10 cellular contexts compared by ENCODE assay signal in genomic region chr9:16100596-16101091, GRCh38.
DNase-seq lines count a peak whose midpoint lies in the region; ATAC-seq and TF ChIP-seq lines count a peak whose summit lies in the region.
"Had no signal": no experiment of that assay in that cellular context is flagged by ENCODE, and none has a peak within 500 bp of the region (broad histone marks: within the 10 kb centered on the region; RNA-seq: fewer than 3 reads in every experiment).

No MANE protein-coding gene starts in this region.

- no peak overlapping the region for H3K27ac Mint-ChIP-seq in endodermal cell

- no peaks in the 10 kb centered on the region for H3K36me3 Mint-ChIP-seq in endodermal cell (ENCODE audit: low read depth)

- TF ChIP-seq CTCF in endodermal cell (conservative IDR thresholded peaks at IDR 0.05) = no peak

- no peaks in the 10 kb centered on the region for H3K9me3 Mint-ChIP-seq in endodermal cell

- no peak overlapping the region for H3K9ac ChIP-seq in endodermal cell (ENCODE audit: extremely low read depth, low read length, poor library complexity, severe bottlenecking)

- no peaks in the 10 kb centered on the region for H3K9me3 ChIP-seq in endodermal cell (ENCODE audit: control insufficient read depth, low read length)
- H3K9me3 ChIP-seq: SJSA1 had no signal

- ATAC-seq in GM19455 (IDR thresholded peaks at IDR 0.05; ENCODE audit: unreplicated experiment) (no peak), GM19463 (IDR thresholded peaks at IDR 0.05; ENCODE audit: unreplicated experiment) (no peak)

- no peak overlapping the region for H3K4me3 Mint-ChIP-seq in endodermal cell

- no peak overlapping the region for H3K4me3 ChIP-seq in H7 (ENCODE audit: insufficient read depth, low read depth, low read length)
- no peak overlapping the region for H3K4me3 ChIP-seq in endodermal cell (ENCODE audit: low read length)
- H3K4me3 ChIP-seq: breast epithelium, SJSA1 had no signal

- H3K27ac ChIP-seq in endodermal cell (ENCODE audit: low read depth, low read length) (peak overlapping the region; percentile 83), layer of hippocampus (ENCODE audit: low read depth, low read length) (peak overlapping the region; percentile 41)
- H3K27ac ChIP-seq: SJSA1 had no signal

- no peaks in the 10 kb centered on the region for H3K27me3 Mint-ChIP-seq in endodermal cell (ENCODE audit: insufficient read depth)

- H3K4me1 ChIP-seq in endodermal cell (ENCODE audit: control insufficient read depth, insufficient read depth, low read length) = peaks cover 30% of the 10 kb centered on the region
- H3K4me1 ChIP-seq: breast epithelium, SJSA1 had no signal

- H3K4me1 Mint-ChIP-seq in endodermal cell = peaks cover 36% of the 10 kb centered on the region

- DNase-seq in H7 (peak; percentile 62), endodermal cell (peak; percentile 58), retina (peak; percentile 79), foreskin melanocyte (no peak), A172 (ENCODE audit: low spot score) (no peak)

- H3K27me3 ChIP-seq in H7 (ENCODE audit: control insufficient read depth, insufficient read depth, low read length) = no peaks in the 10 kb centered on the region
- no peaks in the 10 kb centered on the region for H3K27me3 ChIP-seq in endodermal cell (ENCODE audit: control insufficient read depth, insufficient read depth, low read length, poor library complexity, severe bottlenecking)
- no peaks in the 10 kb centered on the region for H3K27me3 ChIP-seq in layer of hippocampus (ENCODE audit: control insufficient read depth, insufficient read depth, low read length)
- H3K27me3 ChIP-seq: breast epithelium, SJSA1 had no signal

- H3K36me3 ChIP-seq in H7 (replicated peaks; ENCODE audit: control insufficient read depth, insufficient read depth, low read length) (no peaks in the 10 kb centered on the region), endodermal cell (ENCODE audit: control insufficient read depth, insufficient read depth, low read length) (no peaks in the 10 kb centered on the region)
- H3K36me3 ChIP-seq: breast epithelium, SJSA1 had no signal

- 73 to 82% methylated on average over 3 to 8 of the region's 8 CpGs for WGBS in endodermal cell (ENCODE audit: insufficient coverage in 1 of 2, insufficient read length in 1 of 2), 2 experiments

Comparison
In these comparisons a context has a peak if more than half of its experiments do, and no peak if none do; other contexts are left out.
1. DNase-seq: peak in H7 (single experiment), endodermal cell (single experiment) and retina (single experiment); none in foreskin melanocyte (single experiment) and A172 (single experiment).